33 cellular contexts compared by ENCODE assay signal in the genomic region with DNA sequence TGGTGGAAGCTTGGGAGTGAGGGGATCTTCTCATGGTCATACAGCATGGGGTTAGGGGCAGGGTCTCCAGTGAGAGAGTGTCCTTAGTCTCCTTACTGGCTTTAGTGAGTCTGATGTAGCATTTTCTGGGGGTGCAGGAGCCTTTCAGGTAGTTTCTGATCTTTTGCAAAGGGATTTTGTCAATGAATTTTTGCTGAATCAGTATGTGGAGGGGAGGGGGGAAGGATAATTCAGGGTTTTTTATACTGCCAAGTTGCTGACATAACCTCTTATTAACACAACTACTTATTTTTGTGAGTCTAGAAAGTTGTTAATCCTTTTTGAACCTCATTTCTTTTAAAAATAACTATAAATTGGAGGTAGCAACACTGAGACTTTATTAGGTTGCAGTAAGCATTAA.
"Had no signal": no experiment of that assay in that cellular context is flagged by ENCODE, and none has a peak within 500 bp of the region (broad histone marks: within the 10 kb centered on the region; RNA-seq: fewer than 3 reads in every experiment).

No MANE protein-coding gene starts in this region.

- H3K27me3 ChIP-seq: body of pancreas, brain microvascular endothelial cell, breast epithelium had no signal

- DNase-seq: activated B cell treated with CpG ODN at 0.5 μM for 24 hours; activated CD4-positive, alpha-beta memory T cell treated with anti-CD3 and anti-CD28 coated beads for 36 hours; activated CD4-positive, alpha-beta T cell treated with anti-CD3 and anti-CD28 coated beads for 4 hours; activated CD4-positive, alpha-beta T cell treated with anti-CD3 and anti-CD28 coated beads, Interleukin-2, amount 10 ng/mL, durations not matched to agents 24 days and 14 days; activated CD4-positive, alpha-beta T cell treated with anti-CD3 and anti-CD28 coated beads, Interleukin-2, amount 50 U/mL, for 1 hour; activated CD4-positive, alpha-beta T cell treated with anti-CD3 and anti-CD28 coated beads, Interleukin-2, amount 50 U/mL, for 4 hours; activated CD4-positive, CD25-positive, alpha-beta regulatory T cell treated with anti-CD3 and anti-CD28 coated beads, Interleukin-2, amount 50 U/mL, for 72 hours; activated CD8-positive, alpha-beta memory T cell treated with anti-CD3 and anti-CD28 coated beads, Interleukin-2, amount 50 U/mL, for 4 hours; activated CD8-positive, alpha-beta T cell treated with anti-CD3 and anti-CD28 coated beads for 36 hours; activated effector memory CD4-positive, alpha-beta T cell treated with anti-CD3 and anti-CD28 coated beads, Interleukin-2, amount 50 U/mL, for 16 hours; activated gamma-delta T cell treated with Interleukin-2 at 50 U/mL for 16 hours; activated naive CD4-positive, alpha-beta T cell; activated naive CD4-positive, alpha-beta T cell treated with anti-CD3 and anti-CD28 coated beads for 36 hours; activated naive CD4-positive, alpha-beta T cell treated with anti-CD3 and anti-CD28 coated beads, Interleukin-2, amount 50 U/mL, for 16 hours; activated naive CD8-positive, alpha-beta T cell treated with anti-CD3 and anti-CD28 coated beads for 36 hours; activated T-cell treated with anti-CD3 and anti-CD28 coated beads for 4 hours; activated T-cell treated with anti-CD3 and anti-CD28 coated beads, Interleukin-2, amount 50 U/mL, for 1 hour; activated T-cell treated with anti-CD3 and anti-CD28 coated beads, Interleukin-2, amount 50 U/mL, for 4 hours; activated T-cell treated with anti-CD3 and anti-CD28 coated beads, Interleukin-2, amount 50 U/mL, for 72 hours; adrenal gland; amniotic stem cell; aorta; body of pancreas; brain microvascular endothelial cell; central memory CD4-positive, alpha-beta T cell; T-helper 2 cell; T-helper 9 cell had no signal

- H3K9me3 ChIP-seq: adrenal gland, body of pancreas, breast epithelium had no signal

- H3K27ac ChIP-seq: adrenal gland, body of pancreas, brain microvascular endothelial cell, breast epithelium, VCaP had no signal

- FAIRE-seq: astrocyte, TTC549 had no signal

- H3K4me1 ChIP-seq: adrenal gland, body of pancreas, breast epithelium had no signal

- ATAC-seq: activated CD8-positive, alpha-beta T cell treated with anti-CD3 and anti-CD28 coated beads for 36 hours; activated naive CD4-positive, alpha-beta T cell treated with anti-CD3 and anti-CD28 coated beads, Interleukin-2, amount 50 U/mL, for 72 hours; activated T-cell treated with anti-CD3 and anti-CD28 coated beads, Interleukin-2, amount 50 U/mL, for 4 hours; activated T-cell treated with anti-CD3 and anti-CD28 coated beads, Interleukin-2, amount 50 U/mL, for 72 hours; activated T-helper 17 cell treated with anti-CD3 and anti-CD28 coated beads, Interleukin-2, amount 50 U/mL, for 72 hours; body of pancreas had no signal

- H3K36me3 ChIP-seq: adrenal gland, brain microvascular endothelial cell, breast epithelium had no signal

- H3K4me3 ChIP-seq: adrenal gland, body of pancreas, breast epithelium had no signal
